Comparison of ENCODE assay signal across 13 cellular contexts in the genomic region with DNA sequence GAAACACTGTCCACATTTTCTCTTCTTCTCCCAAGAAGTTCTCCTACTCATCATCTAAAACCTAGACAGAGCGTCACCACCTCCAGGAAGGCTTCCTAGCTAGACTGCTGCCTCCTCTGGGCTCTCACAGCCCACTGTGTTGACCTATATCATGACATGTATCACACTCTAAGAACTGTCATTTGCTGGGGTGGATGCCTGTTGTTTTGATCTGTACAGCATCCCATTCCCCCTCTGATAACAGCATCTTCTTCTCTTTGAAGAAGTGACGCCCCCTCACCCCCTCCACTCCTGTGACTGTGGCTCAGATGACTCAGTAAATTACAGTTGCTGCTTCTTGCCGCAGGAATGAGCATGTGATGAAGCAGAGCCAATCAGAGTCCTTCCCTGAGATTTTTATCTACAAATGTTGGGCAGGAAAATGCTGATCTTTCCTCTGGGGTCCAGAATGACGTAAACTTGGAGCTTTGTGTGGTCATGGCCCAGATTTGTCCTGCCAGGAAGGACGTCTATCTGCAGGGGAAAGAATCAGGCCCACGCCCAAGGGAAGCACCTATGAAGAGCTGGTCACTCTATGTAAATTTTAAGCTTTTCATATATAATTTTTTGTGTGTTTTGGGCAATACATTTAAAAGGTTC. TPM values are rescaled to one million over a fixed set of nuclear protein-coding genes. Genes with fewer than 3 reads are reported as not detected.
DNase-seq lines count a peak whose midpoint lies in the region; ATAC-seq and TF ChIP-seq lines count a peak whose summit lies in the region.
"Had no signal": no experiment of that assay in that cellular context is flagged by ENCODE, and none has a peak within 500 bp of the region (broad histone marks: within the 10 kb centered on the region; RNA-seq: fewer than 3 reads in every experiment).

No MANE protein-coding gene starts in this region.

- no peak overlapping the region for H2BK15ac ChIP-seq in H9 (ENCODE audit: low read depth, low read length)

- DNase-seq in DND-41 (peak; percentile 59), MV-4-11 (lab: John Stamatoyannopoulos, UW) (peak; percentile 69), natural killer cell (peak; percentile 7), H9 (no peak), NK-92 (lab: John Stamatoyannopoulos, UW; ENCODE audit: unreplicated experiment) (no peak), dorsolateral prefrontal cortex (no peak)
- peak; percentile 42 for DNase-seq in activated naive CD4-positive, alpha-beta T cell treated with anti-CD3 and anti-CD28 coated beads, Interleukin-2, amount 50 U/mL, for 16 hours
- DNase-seq: DMS53, hippocampal formation had no signal

- H3K23me2 ChIP-seq in H9 (ENCODE audit: insufficient read length, low read depth, low read length, poor library complexity, severe bottlenecking), result no peaks in the 10 kb centered on the region

- no peak overlapping the region for H2BK120ac ChIP-seq in H9 (ENCODE audit: low read depth, low read length, poor library complexity, severe bottlenecking)

- H3K4me1 ChIP-seq in DND-41 (ENCODE audit: insufficient read depth, low read length), result no peaks in the 10 kb centered on the region
- no peaks in the 10 kb centered on the region for H3K4me1 ChIP-seq in H9 (ENCODE audit: insufficient read depth, low read length)

- H3K27me3 ChIP-seq in DND-41 (ENCODE audit: insufficient read depth, low read length, poor library complexity) (peaks cover 3% of the 10 kb centered on the region), H9 (ENCODE audit: insufficient read depth, low read length) (no peaks in the 10 kb centered on the region), dorsolateral prefrontal cortex (peaks cover 0 to 9% (median 0%) of the 10 kb centered on the region in 45 donors)

- H3K79me2 ChIP-seq in DND-41 (ENCODE audit: insufficient read depth, low read length), result no peaks in the 10 kb centered on the region
- no peaks in the 10 kb centered on the region for H3K79me2 ChIP-seq in H9 (ENCODE audit: insufficient read depth, low read length)

- H3K27ac ChIP-seq in DND-41 (ENCODE audit: low read length), result no peak overlapping the region
- H3K27ac ChIP-seq in H9 (ENCODE audit: insufficient read length, low read depth, low read length), result no peak overlapping the region
- no peak overlapping the region for H3K27ac ChIP-seq in dorsolateral prefrontal cortex

- WGBS in H9 (ENCODE audit: extremely low coverage, insufficient read length, low lambda C conversion rate), result no CpG with 5 or more reads among the region's 6 CpGs

- no peak for TF ChIP-seq CTCF in DND-41 (IDR thresholded peaks at IDR 0.05; ENCODE audit: borderline replicate concordance, extremely low read depth, low read length, poor library complexity, severe bottlenecking)
- TF ChIP-seq CTCF in natural killer cell (IDR thresholded peaks at IDR 0.05), result no peak
- no peak for TF ChIP-seq CTCF in H9 (conservative IDR thresholded peaks at IDR 0.05)
- no peak for TF ChIP-seq CTCF in dorsolateral prefrontal cortex (IDR thresholded peaks at IDR 0.05 in 54 of 56, conservative IDR thresholded peaks at IDR 0.05 in 2 of 56; ENCODE audit: low read depth in 1 of 56, partially characterized antibody in 56 of 56)

- H2BK12ac ChIP-seq in H9 (ENCODE audit: insufficient read length, low read depth, low read length), result no peak overlapping the region

- H3K4me3 ChIP-seq in DND-41 (ENCODE audit: low read depth in 1 of 2, low read length in 2 of 2), result no peak overlapping the region
- H3K4me3 ChIP-seq in dorsolateral prefrontal cortex, result no peak overlapping the region

- no peak overlapping the region for H2AFZ ChIP-seq in DND-41 (ENCODE audit: low read depth, low read length)
- H2AFZ ChIP-seq in H9 (ENCODE audit: low read length), result no peak overlapping the region

- H3K4me2 ChIP-seq in DND-41 (ENCODE audit: insufficient read depth, low read length) (no peak overlapping the region), H9 (ENCODE audit: insufficient read depth, insufficient read length, low read length) (no peak overlapping the region)

- no peak overlapping the region for H3K23ac ChIP-seq in H9 (ENCODE audit: insufficient read length, low read depth, low read length)

- H3K9me3 Mint-ChIP-seq in natural killer cell (no peaks in the 10 kb centered on the region), H9 (peaks cover 7 to 8% of the 10 kb centered on the region in 2 experiments; a peak in 3 of 5 replicates)
- H3K9me3 Mint-ChIP-seq: natural killer cell treated with Interleukin-12 subunit alpha and Interleukin-12 subunit beta and Interleukin-15 and Interleukin-18, amount 100 ng/mL, for 72 hours had no signal

- no peak overlapping the region for H3K9ac ChIP-seq in DND-41 (ENCODE audit: low read depth, low read length)
- H3K9ac ChIP-seq in H9 (ENCODE audit: extremely low read depth, insufficient read length, low read length), result no peak overlapping the region

- H3K36me3 ChIP-seq in DND-41 (ENCODE audit: insufficient read depth, low read length), result no peaks in the 10 kb centered on the region

- no peak overlapping the region for H3K56ac ChIP-seq in H9 (ENCODE audit: insufficient read length, low read depth, low read length)

- H3K27ac Mint-ChIP-seq in natural killer cell (no peak overlapping the region), H9 (no peak overlapping the region)
- H3K27ac Mint-ChIP-seq: brain; natural killer cell treated with Interleukin-12 subunit alpha and Interleukin-12 subunit beta and Interleukin-15 and Interleukin-18, amount 100 ng/mL, for 72 hours; T-cell had no signal

- no peak overlapping the region for H3K4ac ChIP-seq in H9 (ENCODE audit: low read depth, low read length)

- H4K5ac ChIP-seq in H9 (ENCODE audit: insufficient read length, low read depth, low read length), result no peak overlapping the region

- H3K36me3 Mint-ChIP-seq in natural killer cell (peaks cover under 1% of the 10 kb centered on the region), H9 (ENCODE audit: insufficient read depth in 1 of 3, low read depth in 3 of 3) (no peaks in the 10 kb centered on the region; a peak in 1 of 7 replicates)
- H3K36me3 Mint-ChIP-seq: brain; natural killer cell treated with Interleukin-12 subunit alpha and Interleukin-12 subunit beta and Interleukin-15 and Interleukin-18, amount 100 ng/mL, for 72 hours; T-cell had no signal

- intact Hi-C loops in natural killer cell (cut with micrococcal nuclease), result no loop called here
- intact Hi-C loops in dorsolateral prefrontal cortex (cut with DNase I), result no loop called here

- no peak overlapping the region for H3K4me3 Mint-ChIP-seq in natural killer cell
- no peak overlapping the region for H3K4me3 Mint-ChIP-seq in H9
- H3K4me3 Mint-ChIP-seq: brain; natural killer cell treated with Interleukin-12 subunit alpha and Interleukin-12 subunit beta and Interleukin-15 and Interleukin-18, amount 100 ng/mL, for 72 hours; T-cell had no signal

- H3K9me3 ChIP-seq in DND-41 (ENCODE audit: insufficient read depth, low read length, severe bottlenecking) (no peaks in the 10 kb centered on the region), H9 (ENCODE audit: control insufficient read depth, low read depth, low read length) (no peaks in the 10 kb centered on the region)

- H3K18ac ChIP-seq in H9 (ENCODE audit: insufficient read length, low read depth, low read length), result no peak overlapping the region

- peaks cover 0 to 5% of the 10 kb centered on the region in 2 donors for H3K4me1 Mint-ChIP-seq in natural killer cell
- peaks cover 9 to 19% of the 10 kb centered on the region in 2 experiments; a peak in 3 of 4 replicates for H3K4me1 Mint-ChIP-seq in H9
- H3K4me1 Mint-ChIP-seq: brain had no signal

- ATAC-seq in DND-41 (ENCODE audit: insufficient read depth, low read depth), result peak; percentile 82
- ATAC-seq in natural killer cell, result peak in 1 of 3 donors; percentile 57
- no peak for ATAC-seq in HG03025 (IDR thresholded peaks at IDR 0.05; ENCODE audit: low FRiP score, unreplicated experiment)
- ATAC-seq: T-cell had no signal

- H4K91ac ChIP-seq in H9 (ENCODE audit: insufficient read length, low read depth, low read length), result no peak overlapping the region

- H4K8ac ChIP-seq in H9 (replicated peaks; ENCODE audit: insufficient read length, low read depth, low read length), result no peak overlapping the region

- no peak overlapping the region for H2AK5ac ChIP-seq in H9 (ENCODE audit: insufficient read length, low read length)

- H2BK20ac ChIP-seq in H9 (ENCODE audit: low read depth, low read length, poor library complexity, severe bottlenecking), result no peak overlapping the region

- H3K14ac ChIP-seq in H9 (ENCODE audit: insufficient read depth, low read length), result no peak overlapping the region

- no peak overlapping the region for H2BK5ac ChIP-seq in H9 (ENCODE audit: insufficient read length, low read length)

- H4K20me1 ChIP-seq in DND-41 (ENCODE audit: insufficient read depth, low read length), result 0 out of 2 replicates have a peak, but pooled peaks cover 3% of the 10 kb centered on the region
- no peaks in the 10 kb centered on the region for H4K20me1 ChIP-seq in H9 (ENCODE audit: control insufficient read depth, insufficient read depth, insufficient read length)

- H3K79me1 ChIP-seq in H9 (ENCODE audit: insufficient read depth, low read depth, low read length, poor library complexity, severe bottlenecking), result no peaks in the 10 kb centered on the region

- no peak overlapping the region for H3T11ph ChIP-seq in H9 (ENCODE audit: low read length)

- H3K27me3 Mint-ChIP-seq in natural killer cell (ENCODE audit: low read depth in 2 of 2), result peaks cover 13 to 22% of the 10 kb centered on the region in 2 donors
- peaks cover 9% of the 10 kb centered on the region for H3K27me3 Mint-ChIP-seq in H9 (ENCODE audit: low read depth)

RNA-seq across cellular contexts. Expression of a gene that starts 28.0 kb away (rescaled TPM):
- 1 to 10 TPM; 1.2 to 3.3 (median 1.7) TPM for total RNA-seq in natural killer cell
- 0.83 and 0.99 TPM in 2 replicates for total RNA-seq in H9 (2021)
- total RNA-seq in dorsolateral prefrontal cortex, result 1 to 10 TPM; 1.7 to 8.3 (median 3.8) TPM
- total RNA-seq: natural killer cell treated with Interleukin-12 subunit alpha and Interleukin-12 subunit beta and Interleukin-15 and Interleukin-18, amount 100 ng/mL, for 72 hours had no signal

Comparison
In these comparisons a context has a peak if more than half of its experiments do, and no peak if none do; other contexts are left out.
1. DNase-seq: peak in DND-41 (single experiment), MV-4-11 (single experiment), activated naive CD4-positive, alpha-beta T cell treated with anti-CD3 and anti-CD28 coated beads, Interleukin-2, amount 50 U/mL, for 16 hours (single experiment) and natural killer cell (single experiment); none in H9 (single experiment), NK-92 (single experiment) and dorsolateral prefrontal cortex (0 of 10).